In the genomic region with DNA sequence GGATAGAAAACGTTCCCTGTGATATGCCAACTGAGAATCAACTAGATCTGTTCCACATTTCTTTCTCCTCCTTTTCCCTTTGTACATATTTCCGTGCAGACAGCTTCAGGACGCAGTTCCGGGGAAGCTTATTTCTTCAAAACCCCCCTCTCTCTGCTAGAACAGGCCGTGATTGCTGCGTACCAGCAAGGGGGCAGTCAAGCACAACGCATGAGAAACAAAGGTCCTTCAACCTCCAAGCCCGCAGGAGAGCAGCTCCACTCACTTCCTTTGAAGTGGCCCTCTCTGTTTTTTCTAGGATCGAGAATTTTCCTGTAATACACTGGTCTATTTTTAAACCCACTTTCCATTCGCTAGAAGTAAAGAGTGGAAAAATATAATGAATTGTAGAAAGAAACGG, we compare ENCODE assay signal across 8 cellular contexts.
DNase-seq lines count a peak whose midpoint lies in the region; ATAC-seq, FAIRE-seq and TF ChIP-seq lines count a peak whose summit lies in the region.

No MANE protein-coding gene starts in this region.

- TF ChIP-seq CTCF in GM12874 (IDR thresholded peaks at IDR 0.05; ENCODE audit: insufficient read depth, low read depth, low read length) (0 out of 2 replicates have a peak, but pooled peaks have one; percentile 22), H1 (IDR thresholded peaks at IDR 0.05; ENCODE audit: control extremely low read depth in 1 of 3, insufficient read depth in 1 of 3, low read depth in 1 of 3, low read length in 3 of 3) (peak; percentile 75 to 83 (median 80))

- peak; percentile 65 for FAIRE-seq in H1 (lab: Jason Lieb, UNC)

- H3K4ac ChIP-seq in H1 (replicated peaks; ENCODE audit: insufficient read length, low read depth, low read length) (no peak overlapping the region), mesenchymal stem cell (ENCODE audit: low read depth in 1 of 2, low read length in 2 of 2) (no peak overlapping the region)

- no peak overlapping the region for H3K4me3 Mint-ChIP-seq in activated T-cell treated with anti-CD3 and anti-CD28 coated beads, Interleukin-2, amount 50 U/mL, for 4 hours

- H3K27ac ChIP-seq in H1 (ENCODE audit: low read depth, low read length) (no peak overlapping the region), mesenchymal stem cell (ENCODE audit: low read length, poor library complexity, severe bottlenecking) (no peak overlapping the region)

- H3K4me3 ChIP-seq in H1 (ENCODE audit: extremely low read depth in 1 of 4, insufficient read depth in 2 of 4, low read depth in 3 of 4, low read length in 4 of 4): no peak overlapping the region
- no peak overlapping the region for H3K4me3 ChIP-seq in mesenchymal stem cell (ENCODE audit: insufficient read depth in 1 of 2, low read depth in 1 of 2, low read length in 2 of 2)

- H2AK5ac ChIP-seq in H1 (ENCODE audit: low read depth, low read length) (no peak overlapping the region), mesenchymal stem cell (ENCODE audit: low read length, severe bottlenecking) (no peak overlapping the region)

- no peaks in the 10 kb centered on the region for H3K4me1 ChIP-seq in H1 (replicated peaks in 1 of 4; ENCODE audit: control insufficient read depth in 3 of 4, insufficient read depth in 4 of 4, low read length in 3 of 4)
- peaks cover 2% of the 10 kb centered on the region for H3K4me1 ChIP-seq in mesenchymal stem cell (ENCODE audit: control insufficient read depth, insufficient read depth, low read depth, low read length)

- H3K4me2 ChIP-seq in H1 (ENCODE audit: insufficient read depth in 1 of 2, low read depth in 2 of 2, low read length in 2 of 2) (no peak overlapping the region), mesenchymal stem cell (ENCODE audit: low read length, poor library complexity, severe bottlenecking) (peak overlapping the region; percentile 30)

- DNase-seq in NCI-H524 (lab: John Stamatoyannopoulos, UW) (peak; percentile 63 to 79), H1 (ENCODE audit: low read depth in 1 of 2, low spot score in 2 of 2) (peak; percentile 61 to 63), mesenchymal stem cell (peak; percentile 78), SW 1271 (lab: John Stamatoyannopoulos, UW) (no peak)
- DNase-seq in activated T-cell treated with anti-CD3 and anti-CD28 coated beads, Interleukin-2, amount 50 U/mL, for 4 hours: no peak

- H3K9ac ChIP-seq in H1 (replicated peaks in 1 of 4; ENCODE audit: extremely low read depth in 1 of 4, low read depth in 3 of 4, low read length in 3 of 4): no peak overlapping the region
- no peak overlapping the region for H3K9ac ChIP-seq in mesenchymal stem cell (ENCODE audit: low read length)

- H2BK12ac ChIP-seq in H1 (ENCODE audit: low read depth, low read length) (peak overlapping the region; percentile 80; the same call in 1 of the 2 replicates), mesenchymal stem cell (ENCODE audit: low read length in 2 of 2) (no peak overlapping the region)

- no peak overlapping the region for H4K8ac ChIP-seq in H1 (ENCODE audit: extremely low read depth, insufficient read depth, low read length)
- no peak overlapping the region for H4K8ac ChIP-seq in mesenchymal stem cell (ENCODE audit: low read length)

- H3K36me3 Mint-ChIP-seq in activated T-cell treated with anti-CD3 and anti-CD28 coated beads, Interleukin-2, amount 50 U/mL, for 4 hours (ENCODE audit: insufficient read depth): no peaks in the 10 kb centered on the region

- no peak overlapping the region for H3K23ac ChIP-seq in H1 (ENCODE audit: insufficient read length)
- no peak overlapping the region for H3K23ac ChIP-seq in mesenchymal stem cell (ENCODE audit: low read length in 2 of 2)

- H3K9me3 ChIP-seq in H1 (ENCODE audit: insufficient read depth in 2 of 2, low read depth in 1 of 2, low read length in 1 of 2) (0 out of 4 replicates have a peak, but pooled peaks cover 0 to 3% of the 10 kb centered on the region in 2 experiments), mesenchymal stem cell (ENCODE audit: control insufficient read depth, low read length) (no peaks in the 10 kb centered on the region)

- peak overlapping the region; percentile 92; the same call in 1 of the 2 replicates for H2AFZ ChIP-seq in H1 (ENCODE audit: low read length)
- no peak overlapping the region for H2AFZ ChIP-seq in mesenchymal stem cell (ENCODE audit: low read depth, low read length)

- no peak overlapping the region for H2BK120ac ChIP-seq in H1 (replicated peaks; ENCODE audit: low read depth, low read length)
- no peak overlapping the region for H2BK120ac ChIP-seq in mesenchymal stem cell (ENCODE audit: low read depth, low read length)

- H3K27me3 Mint-ChIP-seq in activated T-cell treated with anti-CD3 and anti-CD28 coated beads, Interleukin-2, amount 50 U/mL, for 4 hours (ENCODE audit: low read depth): peaks cover 9% of the 10 kb centered on the region

- no peaks in the 10 kb centered on the region for H3K4me1 Mint-ChIP-seq in activated T-cell treated with anti-CD3 and anti-CD28 coated beads, Interleukin-2, amount 50 U/mL, for 4 hours (ENCODE audit: low read depth)

- no peak overlapping the region for H3K14ac ChIP-seq in H1 (ENCODE audit: insufficient read length)
- H3K14ac ChIP-seq in mesenchymal stem cell (ENCODE audit: low read length in 2 of 2): no peak overlapping the region

- WGBS in H1 (ENCODE audit: extremely low coverage in 1 of 2, insufficient coverage in 1 of 2, insufficient read length in 1 of 2, insufficient replicate concordance in 2 of 2, low coverage in 1 of 2, low lambda C conversion rate in 2 of 2, missing lambda C conversion rate in 1 of 2), 2 experiments: 48 to 100% methylated on average over 1 to 11 of the region's 11 CpGs
- 13% methylated on average over 7 of the region's 11 CpGs for WGBS in mesenchymal stem cell

- no peaks in the 10 kb centered on the region for H3K23me2 ChIP-seq in H1 (ENCODE audit: low read depth, low read length)

- peak; percentile 98 to 99 for TF ChIP-seq RAD21 in H1 (IDR thresholded peaks at IDR 0.05 in 1 of 2, conservative IDR thresholded peaks at IDR 0.05 in 1 of 2; ENCODE audit: low read depth in 2 of 2, low read length in 2 of 2)

- no peak for ATAC-seq in activated T-cell treated with anti-CD3 and anti-CD28 coated beads, Interleukin-2, amount 50 U/mL, for 4 hours
- ATAC-seq in GM19467 (IDR thresholded peaks at IDR 0.05; ENCODE audit: unreplicated experiment) (no peak), GM19452 (IDR thresholded peaks at IDR 0.05; ENCODE audit: unreplicated experiment) (no peak)

- CTCF ChIA-PET in H1 (lab: Charles Lee; ENCODE audit: partially characterized antibody): interaction anchor here (0.6 to 6.2 kb wide), 53 partner anchors 8 to 484 kb away, joined by 3 to 78 read pairs (median 5); partner anchors contain the start of gene RFLNA

- TF ChIP-seq EP300 in H1 (IDR thresholded peaks at IDR 0.05; ENCODE audit: borderline replicate concordance in 1 of 2, low read depth in 2 of 2, low read length in 2 of 2): no peak

- H3K9me3 Mint-ChIP-seq in activated T-cell treated with anti-CD3 and anti-CD28 coated beads, Interleukin-2, amount 50 U/mL, for 4 hours: peaks cover 2% of the 10 kb centered on the region

- H2BK15ac ChIP-seq in H1 (ENCODE audit: low read length) (no peak overlapping the region), mesenchymal stem cell (ENCODE audit: low read depth, poor library complexity, severe bottlenecking) (no peak overlapping the region)

- no peak for TF ChIP-seq POLR2A in H1 (IDR thresholded peaks at IDR 0.05; ENCODE audit: control extremely low read depth in 1 of 2, low read depth in 2 of 2, low read length in 2 of 2)

- POLR2A ChIA-PET in H1 (lab: Charles Lee; ENCODE audit: partially characterized antibody): interaction anchor here (0.9 to 1.7 kb wide), 4 partner anchors 10 to 268 kb away, joined by 3 to 6 read pairs (median 4); no protein-coding TSS in a partner anchor

- H2BK5ac ChIP-seq in H1 (ENCODE audit: low read depth, low read length) (no peak overlapping the region), mesenchymal stem cell (ENCODE audit: low read depth, low read length, poor library complexity, severe bottlenecking) (no peak overlapping the region)

- no peaks in the 10 kb centered on the region for H3K79me2 ChIP-seq in H1 (ENCODE audit: control insufficient read depth in 1 of 2, insufficient read depth in 2 of 2, low read length in 2 of 2)

- H3K27me3 ChIP-seq in H1 (replicated peaks in 1 of 4; ENCODE audit: control insufficient read depth in 3 of 4, extremely low read depth in 1 of 4, insufficient read depth in 3 of 4, low read length in 3 of 4): no peaks in the 10 kb centered on the region
- peaks cover 0 to 2% of the 10 kb centered on the region in 2 experiments for H3K27me3 ChIP-seq in mesenchymal stem cell (ENCODE audit: control insufficient read depth in 1 of 2, insufficient read depth in 1 of 2, low read length in 2 of 2)

- H4K91ac ChIP-seq in H1 (replicated peaks; ENCODE audit: insufficient read length, low read length) (peak overlapping the region; percentile 6), mesenchymal stem cell (ENCODE audit: low read length) (no peak overlapping the region)

- no peaks in the 10 kb centered on the region for H3K36me3 ChIP-seq in H1 (ENCODE audit: control insufficient read depth in 2 of 4, insufficient read depth in 4 of 4, low read length in 3 of 4)
- no peaks in the 10 kb centered on the region for H3K36me3 ChIP-seq in mesenchymal stem cell (ENCODE audit: control insufficient read depth in 1 of 2, insufficient read depth in 2 of 2, low read depth in 1 of 2, low read length in 2 of 2)

- H3K56ac ChIP-seq in H1 (replicated peaks; ENCODE audit: insufficient read length, low read depth, low read length): no peak overlapping the region

- H2BK20ac ChIP-seq in H1 (ENCODE audit: low read length): peak overlapping the region; percentile 96; the same call in 1 of the 2 replicates

- no peaks in the 10 kb centered on the region for H4K20me1 ChIP-seq in H1 (replicated peaks in 1 of 2; ENCODE audit: control insufficient read depth in 1 of 2, insufficient read depth in 2 of 2, low read length in 2 of 2)

- H4K5ac ChIP-seq in H1 (ENCODE audit: insufficient read length, low read depth, low read length): no peak overlapping the region

- H3K18ac ChIP-seq in H1 (ENCODE audit: extremely low read depth, low read length) (peak overlapping the region; percentile 66; the same call in 1 of the 2 replicates), mesenchymal stem cell (ENCODE audit: low read depth in 1 of 2, low read length in 2 of 2) (no peak overlapping the region)

- H3K79me1 ChIP-seq in H1 (ENCODE audit: low read depth, low read length) (no peaks in the 10 kb centered on the region), mesenchymal stem cell (replicated peaks; ENCODE audit: low read length, poor library complexity, severe bottlenecking) (no peaks in the 10 kb centered on the region)

TF ChIP-seq in H1, 55 proteins besides CTCF, POLR2A, EP300 and RAD21 (continues in another document):
- TF ChIP-seq CEBPB (IDR thresholded peaks at IDR 0.05; ENCODE audit: low read depth, low read length) (0 out of 2 replicates have a peak, but pooled peaks have one; percentile 2), YY1 (IDR thresholded peaks at IDR 0.05; ENCODE audit: low read depth, low read length) (0 out of 2 replicates have a peak, but pooled peaks have one; percentile 28)
- TF ChIP-seq, protein P1, sequence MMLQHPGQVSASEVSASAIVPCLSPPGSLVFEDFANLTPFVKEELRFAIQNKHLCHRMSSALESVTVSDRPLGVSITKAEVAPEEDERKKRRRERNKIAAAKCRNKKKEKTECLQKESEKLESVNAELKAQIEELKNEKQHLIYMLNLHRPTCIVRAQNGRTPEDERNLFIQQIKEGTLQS (IDR thresholded peaks at IDR 0.05; ENCODE audit: insufficient read depth, low read depth, low read length): no peak

Comparison
In these comparisons a context has a peak if more than half of its experiments do, and no peak if none do; other contexts are left out.
1. DNase-seq: peak in NCI-H524 (2 of 2), H1 (2 of 2) and mesenchymal stem cell (single experiment); none in activated T-cell treated with anti-CD3 and anti-CD28 coated beads, Interleukin-2, amount 50 U/mL, for 4 hours (single experiment) and SW 1271 (0 of 2).